In the genomic region with DNA sequence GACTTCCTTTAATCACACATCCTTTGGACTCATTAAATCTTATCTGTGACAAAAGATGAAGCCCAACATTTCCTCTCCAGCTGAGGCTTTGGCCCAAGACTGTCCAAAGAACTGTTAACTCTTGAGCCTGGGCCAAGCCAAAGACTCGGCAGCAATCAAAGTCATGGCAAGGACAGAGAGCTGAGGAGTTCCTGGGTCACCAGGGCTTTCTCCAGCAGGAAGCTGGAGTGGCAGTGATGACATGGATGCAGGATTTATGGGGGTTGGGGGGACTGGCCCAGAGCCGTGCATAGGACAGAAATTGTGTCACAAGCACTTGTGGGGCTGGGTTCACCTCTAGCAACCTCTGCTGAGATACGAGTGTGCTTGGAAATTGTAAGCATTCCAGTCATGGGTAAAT, we compare ENCODE assay signal across 1 cellular context.
TF ChIP-seq lines count a peak whose summit lies in the region.

No MANE protein-coding gene starts in this region.

TF ChIP-seq in K562, 482 proteins besides CTCF, POLR2A, EP300 and RAD21 (continued from another document):
- no peak for TF ChIP-seq PBX2 (CRISPR knock-in tag; IDR thresholded peaks at IDR 0.05; ENCODE audit: low read depth)
- TF ChIP-seq PBX2 (tag; conservative IDR thresholded peaks at IDR 0.05; ENCODE audit: low read depth): peak; percentile 60
- no peak for TF ChIP-seq NR2C2 (CRISPR knock-in tag; IDR thresholded peaks at IDR 0.05)
- TF ChIP-seq NR2C2 (tag; IDR thresholded peaks at IDR 0.05): peak; percentile 49; the same call in 1 of the 2 replicates
- TF ChIP-seq ZNF12 (CRISPR knock-in tag; IDR thresholded peaks at IDR 0.05): no peak
- TF ChIP-seq, protein P1, sequence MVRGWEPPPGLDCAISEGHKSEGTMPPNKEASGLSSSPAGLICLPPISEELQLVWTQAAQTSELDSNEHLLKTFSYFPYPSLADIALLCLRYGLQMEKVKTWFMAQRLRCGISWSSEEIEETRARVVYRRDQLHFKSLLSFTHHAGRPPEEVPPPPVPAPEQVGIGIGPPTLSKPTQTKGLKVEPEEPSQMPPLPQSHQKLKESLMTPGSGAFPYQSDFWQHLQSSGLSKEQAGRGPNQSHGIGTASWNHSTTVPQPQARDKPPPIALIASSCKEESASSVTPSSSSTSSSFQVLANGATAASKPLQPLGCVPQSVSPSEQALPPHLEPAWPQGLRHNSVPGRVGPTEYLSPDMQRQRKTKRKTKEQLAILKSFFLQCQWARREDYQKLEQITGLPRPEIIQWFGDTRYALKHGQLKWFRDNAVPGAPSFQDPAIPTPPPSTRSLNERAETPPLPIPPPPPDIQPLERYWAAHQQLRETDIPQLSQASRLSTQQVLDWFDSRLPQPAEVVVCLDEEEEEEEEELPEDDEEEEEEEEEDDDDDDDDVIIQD (CRISPR knock-in tag; IDR thresholded peaks at IDR 0.05): no peak
- TF ChIP-seq ZKSCAN8 (CRISPR knock-in tag; IDR thresholded peaks at IDR 0.05): no peak
- no peak for TF ChIP-seq PCBP2 (IDR thresholded peaks at IDR 0.05; ENCODE audit: low read depth, low read length, poor library complexity, severe bottlenecking)
- no peak for TF ChIP-seq HNRNPUL1 (IDR thresholded peaks at IDR 0.05; ENCODE audit: low read length)
- no peak for TF ChIP-seq CBX2 (IDR thresholded peaks at IDR 0.05; ENCODE audit: insufficient read depth, low read length, poor library complexity, severe bottlenecking)
- TF ChIP-seq SAFB (IDR thresholded peaks at IDR 0.05; ENCODE audit: borderline replicate concordance, low read depth, low read length): no peak
- TF ChIP-seq MEIS2 (IDR thresholded peaks at IDR 0.05; ENCODE audit: partially characterized antibody): peak; percentile 59
- no peak for TF ChIP-seq DNMT1 (IDR thresholded peaks at IDR 0.05)
- TF ChIP-seq ZNF511 (CRISPR knock-in tag; IDR thresholded peaks at IDR 0.05): no peak
- TF ChIP-seq, protein P2, sequence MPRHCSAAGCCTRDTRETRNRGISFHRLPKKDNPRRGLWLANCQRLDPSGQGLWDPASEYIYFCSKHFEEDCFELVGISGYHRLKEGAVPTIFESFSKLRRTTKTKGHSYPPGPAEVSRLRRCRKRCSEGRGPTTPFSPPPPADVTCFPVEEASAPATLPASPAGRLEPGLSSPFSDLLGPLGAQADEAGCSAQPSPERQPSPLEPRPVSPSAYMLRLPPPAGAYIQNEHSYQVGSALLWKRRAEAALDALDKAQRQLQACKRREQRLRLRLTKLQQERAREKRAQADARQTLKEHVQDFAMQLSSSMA (CRISPR knock-in tag; IDR thresholded peaks at IDR 0.05): no peak
- no peak for TF ChIP-seq ARID1B (IDR thresholded peaks at IDR 0.05)
- TF ChIP-seq MAFF (IDR thresholded peaks at IDR 0.05; ENCODE audit: low read length): no peak
- TF ChIP-seq SUPT5H (IDR thresholded peaks at IDR 0.05): no peak
